In genomic region chr12:49297695-49298060, GRCh38 we compare ENCODE assay signal across 12 cellular contexts. TPM values are rescaled to one million over a fixed set of nuclear protein-coding genes. Genes with fewer than 3 reads are reported as not detected.
DNase-seq lines count a peak whose midpoint lies in the region; TF ChIP-seq lines count a peak whose summit lies in the region.
"Had no signal": no experiment of that assay in that cellular context is flagged by ENCODE, and none has a peak within 500 bp of the region (broad histone marks: within the 10 kb centered on the region; RNA-seq: fewer than 3 reads in every experiment).

No MANE protein-coding gene starts in this region.

- H3K4me3 Mint-ChIP-seq in activated CD4-positive, alpha-beta T cell treated with anti-CD3 and anti-CD28 coated beads, Interleukin-2, amount 10 ng/mL, durations not matched to agents 24 days and 14 days = peak overlapping the region; percentile 75
- H3K4me3 Mint-ChIP-seq in chondrocyte (ENCODE audit: unreplicated experiment) = no peak overlapping the region

- H3K4me3 ChIP-seq in NT2/D1 (ENCODE audit: insufficient read length, low read depth) (peak overlapping the region; percentile 13), sigmoid colon (peak overlapping the region in 1 of 4 donors; percentile 11)

- H3K27ac ChIP-seq in sigmoid colon = no peak overlapping the region
- H3K27ac ChIP-seq: dorsolateral prefrontal cortex had no signal

- no peak for DNase-seq in activated CD4-positive, alpha-beta T cell treated with anti-CD3 and anti-CD28 coated beads, Interleukin-2, amount 10 ng/mL, durations not matched to agents 24 days and 14 days
- no peak for DNase-seq in activated CD4-positive, alpha-beta T cell treated with anti-CD3 and anti-CD28 coated beads for 4 hours
- DNase-seq in NT2/D1 (ENCODE audit: low read depth, low spot score) (no peak), chondrocyte (ENCODE audit: low spot score) (peak; percentile 15), sigmoid colon (peak; percentile 32), NCI-H526 treated with DMSO at 0.1 percent for 48 hours (lab: John Stamatoyannopoulos, UW) (no peak), dermis blood vessel endothelial cell (no peak), NCI-H510A treated with DMSO at 0.1 percent for 48 hours (lab: John Stamatoyannopoulos, UW) (no peak)
- DNase-seq: activated effector memory CD4-positive, alpha-beta T cell treated with anti-CD3 and anti-CD28 coated beads, Interleukin-2, amount 50 U/mL, for 16 hours; IMR-90 had no signal

- no peak overlapping the region for H3K9ac ChIP-seq in NT2/D1 (ENCODE audit: insufficient read length, low read depth)

- no peak for TF ChIP-seq EP300 in sigmoid colon (IDR thresholded peaks at IDR 0.05)

- peaks cover 27% of the 10 kb centered on the region for H3K4me1 Mint-ChIP-seq in activated CD4-positive, alpha-beta T cell treated with anti-CD3 and anti-CD28 coated beads, Interleukin-2, amount 10 ng/mL, durations not matched to agents 24 days and 14 days
- peaks cover 10% of the 10 kb centered on the region for H3K4me1 Mint-ChIP-seq in chondrocyte (ENCODE audit: low read depth)

- TF ChIP-seq CTCF in chondrocyte (IDR thresholded peaks at IDR 0.05) (no peak), sigmoid colon (IDR thresholded peaks at IDR 0.05) (no peak)

- H3K9me3 Mint-ChIP-seq in activated CD4-positive, alpha-beta T cell treated with anti-CD3 and anti-CD28 coated beads, Interleukin-2, amount 10 ng/mL, durations not matched to agents 24 days and 14 days = no peaks in the 10 kb centered on the region
- H3K9me3 Mint-ChIP-seq in chondrocyte (ENCODE audit: low read depth) = no peaks in the 10 kb centered on the region

- WGBS in sigmoid colon, 2 donors = 17 to 22% methylated on average over 8 of the region's 8 CpGs

- H3K27me3 Mint-ChIP-seq in activated CD4-positive, alpha-beta T cell treated with anti-CD3 and anti-CD28 coated beads, Interleukin-2, amount 10 ng/mL, durations not matched to agents 24 days and 14 days = peaks cover 57% of the 10 kb centered on the region
- peaks cover 38% of the 10 kb centered on the region for H3K27me3 Mint-ChIP-seq in chondrocyte (ENCODE audit: low read depth)

- no peaks in the 10 kb centered on the region for H3K36me3 Mint-ChIP-seq in activated CD4-positive, alpha-beta T cell treated with anti-CD3 and anti-CD28 coated beads, Interleukin-2, amount 10 ng/mL, durations not matched to agents 24 days and 14 days (ENCODE audit: low read depth)
- peaks cover 1% of the 10 kb centered on the region for H3K36me3 Mint-ChIP-seq in chondrocyte (ENCODE audit: low read depth)

- H3K4me1 ChIP-seq in NT2/D1 (ENCODE audit: insufficient read depth, insufficient read length) (peaks cover 32% of the 10 kb centered on the region), sigmoid colon (peaks cover 0 to 31% (median 25%) of the 10 kb centered on the region in 4 donors)

- H3K27ac Mint-ChIP-seq in activated CD4-positive, alpha-beta T cell treated with anti-CD3 and anti-CD28 coated beads, Interleukin-2, amount 10 ng/mL, durations not matched to agents 24 days and 14 days = no peak overlapping the region
- no peak overlapping the region for H3K27ac Mint-ChIP-seq in chondrocyte (ENCODE audit: unreplicated experiment)

- TF ChIP-seq POLR2A in sigmoid colon (IDR thresholded peaks at IDR 0.05) = no peak

- H3K36me3 ChIP-seq in NT2/D1 (ENCODE audit: insufficient read depth, insufficient read length, low read length) (no peaks in the 10 kb centered on the region), sigmoid colon (no peaks in the 10 kb centered on the region)

- intact Hi-C loops in activated CD4-positive, alpha-beta T cell treated with anti-CD3 and anti-CD28 coated beads, Interleukin-2, amount 10 ng/mL, durations not matched to agents 24 days and 14 days (cut with micrococcal nuclease) = loop anchor here (1.0 kb wide), 3 partner anchors 9 to 40 kb away; partner anchors contain the start of gene C1QL4
- intact Hi-C loops in sigmoid colon (cut with DNase I) = no loop called here

- H3K27me3 ChIP-seq in NT2/D1 (ENCODE audit: insufficient read depth, insufficient read length) (peaks cover 36% of the 10 kb centered on the region), sigmoid colon (peaks cover 46 to 86% (median 50%) of the 10 kb centered on the region in 3 donors)

- H3K9me3 ChIP-seq in NT2/D1 (ENCODE audit: insufficient read depth, low read length) (peaks cover 16% of the 10 kb centered on the region; the same call in 1 of the 2 replicates), sigmoid colon (no peaks in the 10 kb centered on the region)

RNA-seq across cellular contexts. Expression of gene PRPH, which starts 2.7 kb away (rescaled TPM):
- total RNA-seq in activated CD4-positive, alpha-beta T cell treated with anti-CD3 and anti-CD28 coated beads, Interleukin-2, amount 10 ng/mL, durations not matched to agents 24 days and 14 days = 0.23 TPM in 1 of 2 replicates, not detected in the other
- not detected in 3 replicates for total RNA-seq in chondrocyte
- total RNA-seq in sigmoid colon = 10 to 100 TPM; 19.7 to 56.2 (median 38.6) TPM
- polyA plus RNA-seq in sigmoid colon = 10 to 100 TPM in 1 of 3 donors, 1 to 10 TPM in 1, under 1 TPM in 1; 0.46 to 31.8 (median 2.4) TPM
- not detected in 2 replicates for total RNA-seq in dermis blood vessel endothelial cell
- total RNA-seq: IMR-90 had no signal
- polyA plus RNA-seq: IMR-90 had no signal

RNA-seq across cellular contexts. Expression of gene TROAP, which starts 25.4 kb away (rescaled TPM):
- 49.9 and 51.6 TPM in 2 replicates for total RNA-seq in activated CD4-positive, alpha-beta T cell treated with anti-CD3 and anti-CD28 coated beads, Interleukin-2, amount 10 ng/mL, durations not matched to agents 24 days and 14 days
- total RNA-seq in chondrocyte (4.0 to 6.5 TPM (median 6.2 TPM) in 3 replicates), sigmoid colon (under 1 TPM in 1 of 4 donors, not detected in 3; 0.36 TPM), dermis blood vessel endothelial cell (4.3 and 14.6 TPM in 2 replicates)
- polyA plus RNA-seq in sigmoid colon = 10 to 100 TPM in 1 of 3 donors, 1 to 10 TPM in 2; 4.8 to 25.7 (median 5.1) TPM

RNA-seq across cellular contexts. Expression of gene TUBA1C, which starts 32.8 kb away (rescaled TPM):
- 286 and 305 TPM in 2 replicates for total RNA-seq in activated CD4-positive, alpha-beta T cell treated with anti-CD3 and anti-CD28 coated beads, Interleukin-2, amount 10 ng/mL, durations not matched to agents 24 days and 14 days
- total RNA-seq in chondrocyte (171 to 200 TPM (median 176 TPM) in 3 replicates), sigmoid colon (100 to 1,000 TPM in 1 of 4 donors, 10 to 100 TPM in 3; 54.8 to 108 (median 87.2) TPM), dermis blood vessel endothelial cell (221 and 355 TPM in 2 replicates)
- polyA plus RNA-seq in sigmoid colon = 100 to 1,000 TPM; 411 to 694 (median 519) TPM

RNA-seq across cellular contexts. Expression of gene C1QL4, which starts 39.3 kb away (rescaled TPM):
- not detected in 2 replicates for total RNA-seq in activated CD4-positive, alpha-beta T cell treated with anti-CD3 and anti-CD28 coated beads, Interleukin-2, amount 10 ng/mL, durations not matched to agents 24 days and 14 days
- total RNA-seq in chondrocyte (0.33 to 0.60 TPM (median 0.46 TPM) in 3 replicates), sigmoid colon (not detected), dermis blood vessel endothelial cell (under 0.01 TPM in 1 of 2 replicates, not detected in the other)
- polyA plus RNA-seq in sigmoid colon = under 1 TPM in 1 of 3 donors, not detected in 2; 0.03 TPM
- total RNA-seq: skeletal muscle tissue had no signal

RNA-seq across cellular contexts. Expression of gene DNAJC22, which starts 49.0 kb away (rescaled TPM):
- total RNA-seq in activated CD4-positive, alpha-beta T cell treated with anti-CD3 and anti-CD28 coated beads, Interleukin-2, amount 10 ng/mL, durations not matched to agents 24 days and 14 days = not detected in 2 replicates
- 0.36 to 1.1 TPM (median 0.50 TPM) in 3 replicates for total RNA-seq in chondrocyte
- total RNA-seq in sigmoid colon = under 1 TPM in 3 of 4 donors, not detected in 1; under 0.01 to 0.28 (median 0.16) TPM
- 10 to 100 TPM in 1 of 3 donors, 1 to 10 TPM in 2; 4.6 to 12.8 (median 7.8) TPM for polyA plus RNA-seq in sigmoid colon
- 0.85 and 1.1 TPM in 2 replicates for total RNA-seq in dermis blood vessel endothelial cell
- total RNA-seq: skeletal muscle tissue had no signal

Comparison
In these comparisons a context has a peak if more than half of its experiments do, and no peak if none do; other contexts are left out.
1. DNase-seq: peak in chondrocyte (single experiment) and sigmoid colon (single experiment); none in activated CD4-positive, alpha-beta T cell treated with anti-CD3 and anti-CD28 coated beads, Interleukin-2, amount 10 ng/mL, durations not matched to agents 24 days and 14 days (single experiment), activated CD4-positive, alpha-beta T cell treated with anti-CD3 and anti-CD28 coated beads for 4 hours (0 of 2), NT2/D1 (single experiment), NCI-H526 treated with DMSO at 0.1 percent for 48 hours (single experiment), dermis blood vessel endothelial cell (single experiment) and NCI-H510A treated with DMSO at 0.1 percent for 48 hours (single experiment).
2. RNA of gene PRPH, which starts 2.7 kb away (total RNA-seq): 19.7 to 56.2 TPM in sigmoid colon; 0.23 TPM in activated CD4-positive, alpha-beta T cell treated with anti-CD3 and anti-CD28 coated beads, Interleukin-2, amount 10 ng/mL, durations not matched to agents 24 days and 14 days, not detected in chondrocyte and not detected in dermis blood vessel endothelial cell; every median in the first group is over 10 times any median in the second.